Comparison of ENCODE assay signal across 23 cellular contexts in the genomic region with DNA sequence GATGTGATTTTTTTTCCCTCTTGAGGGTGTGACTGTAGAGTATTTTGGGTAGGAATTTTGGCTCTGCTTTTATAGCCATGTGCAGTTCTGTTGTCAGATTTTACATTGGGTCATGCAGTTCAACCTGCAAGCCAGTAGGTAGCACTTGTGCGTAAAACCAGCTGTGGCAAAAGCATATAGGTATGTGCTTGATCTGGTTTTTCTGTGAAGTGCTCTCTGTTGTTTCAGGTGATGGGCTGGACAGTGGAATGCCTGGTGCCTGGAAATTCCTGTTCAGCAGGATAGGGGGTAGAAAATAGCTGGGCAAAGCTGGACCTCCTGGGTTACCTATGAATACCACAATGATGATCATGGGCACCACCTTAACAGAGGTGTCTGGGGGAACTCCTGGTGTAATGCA.
DNase-seq lines count a peak whose midpoint lies in the region; ATAC-seq and TF ChIP-seq lines count a peak whose summit lies in the region.
"Had no signal": no experiment of that assay in that cellular context is flagged by ENCODE, and none has a peak within 500 bp of the region (broad histone marks: within the 10 kb centered on the region; RNA-seq: fewer than 3 reads in every experiment).

No MANE protein-coding gene starts in this region.

- ATAC-seq in WTC11 = peak; percentile 84
- ATAC-seq in naive thymus-derived CD4-positive, alpha-beta T cell = no peak
- ATAC-seq: activated T-cell treated with anti-CD3 and anti-CD28 coated beads, Interleukin-2, amount 50 U/mL, for 72 hours; effector memory CD8-positive, alpha-beta T cell; heart left ventricle; sciatic nerve had no signal

- peak overlapping the region; percentile 51; the same call in 1 of the 2 replicates for H3K27ac Mint-ChIP-seq in WTC11
- H3K27ac Mint-ChIP-seq in naive thymus-derived CD4-positive, alpha-beta T cell = no peak overlapping the region
- H3K27ac Mint-ChIP-seq: activated T-cell treated with anti-CD3 and anti-CD28 coated beads, Interleukin-2, amount 50 U/mL, for 72 hours; CD8-positive, alpha-beta memory T cell; effector memory CD8-positive, alpha-beta T cell; IgD-negative memory B cell had no signal

- POLR2A ChIA-PET in WTC11 (lab: Charles Lee) = no interaction called here
- POLR2A ChIA-PET in naive thymus-derived CD4-positive, alpha-beta T cell (lab: Charles Lee) = no interaction called here

- H3K36me3 ChIP-seq in naive thymus-derived CD4-positive, alpha-beta T cell (ENCODE audit: control insufficient read depth in 2 of 3, insufficient read depth in 3 of 3, low read length in 3 of 3) = no peaks in the 10 kb centered on the region
- H3K36me3 ChIP-seq: heart left ventricle, thyroid gland had no signal

- H3K9me3 ChIP-seq in naive thymus-derived CD4-positive, alpha-beta T cell (ENCODE audit: control insufficient read depth in 2 of 3, low read length in 3 of 3) = no peaks in the 10 kb centered on the region
- H3K9me3 ChIP-seq: heart left ventricle, thyroid gland had no signal

- H3K36me3 Mint-ChIP-seq in WTC11 = peaks cover 5% of the 10 kb centered on the region
- no peaks in the 10 kb centered on the region for H3K36me3 Mint-ChIP-seq in naive thymus-derived CD4-positive, alpha-beta T cell
- H3K36me3 Mint-ChIP-seq: CD8-positive, alpha-beta memory T cell; IgD-negative memory B cell had no signal

- H3K9me3 Mint-ChIP-seq in WTC11 = peaks cover 10% of the 10 kb centered on the region
- peaks cover 0 to 10% (median 0%) of the 10 kb centered on the region in 11 donors for H3K9me3 Mint-ChIP-seq in naive thymus-derived CD4-positive, alpha-beta T cell

- intact Hi-C loops in naive thymus-derived CD4-positive, alpha-beta T cell (cut with micrococcal nuclease) = no loop called here

- 0 out of 2 replicates have a peak, but pooled peaks cover 3% of the 10 kb centered on the region for H3K4me1 Mint-ChIP-seq in WTC11
- no peaks in the 10 kb centered on the region for H3K4me1 Mint-ChIP-seq in naive thymus-derived CD4-positive, alpha-beta T cell
- H3K4me1 Mint-ChIP-seq: CD8-positive, alpha-beta memory T cell; IgD-negative memory B cell had no signal

- H3K27me3 Mint-ChIP-seq in WTC11 (ENCODE audit: low read depth) = no peaks in the 10 kb centered on the region
- H3K27me3 Mint-ChIP-seq in naive thymus-derived CD4-positive, alpha-beta T cell = no peaks in the 10 kb centered on the region
- H3K27me3 Mint-ChIP-seq: CD8-positive, alpha-beta memory T cell; effector memory CD8-positive, alpha-beta T cell; IgD-negative memory B cell had no signal

- H3K27ac ChIP-seq in naive thymus-derived CD4-positive, alpha-beta T cell (ENCODE audit: low read depth, low read length) = no peak overlapping the region
- H3K27ac ChIP-seq: heart left ventricle, thyroid gland had no signal

- no peak overlapping the region for H3K4me3 Mint-ChIP-seq in WTC11
- no peak overlapping the region for H3K4me3 Mint-ChIP-seq in naive thymus-derived CD4-positive, alpha-beta T cell
- H3K4me3 Mint-ChIP-seq: activated T-cell treated with anti-CD3 and anti-CD28 coated beads, Interleukin-2, amount 50 U/mL, for 72 hours; CD8-positive, alpha-beta memory T cell; effector memory CD8-positive, alpha-beta T cell; IgD-negative memory B cell had no signal

- CTCF ChIA-PET in WTC11 (lab: Charles Lee) = no interaction called here
- CTCF ChIA-PET in naive thymus-derived CD4-positive, alpha-beta T cell (lab: Charles Lee) = no interaction called here

- TF ChIP-seq CTCF in LNCaP clone FGC (IDR thresholded peaks at IDR 0.05; ENCODE audit: control insufficient read depth, extremely low read depth, insufficient read depth) (peak; percentile 43), WTC11 (IDR thresholded peaks at IDR 0.05) (no peak)

- H3K27me3 ChIP-seq in naive thymus-derived CD4-positive, alpha-beta T cell (ENCODE audit: control insufficient read depth in 2 of 2, insufficient read depth in 2 of 2, low read length in 2 of 2) = no peaks in the 10 kb centered on the region
- H3K27me3 ChIP-seq: heart left ventricle, thyroid gland had no signal

- H3K4me1 ChIP-seq in naive thymus-derived CD4-positive, alpha-beta T cell (ENCODE audit: control insufficient read depth in 2 of 2, insufficient read depth in 2 of 2, low read length in 2 of 2) = no peaks in the 10 kb centered on the region
- H3K4me1 ChIP-seq: heart left ventricle, thyroid gland had no signal

- no peak overlapping the region for H3K4me3 ChIP-seq in LNCaP clone FGC (ENCODE audit: low read depth, low read length)
- no peak overlapping the region for H3K4me3 ChIP-seq in naive thymus-derived CD4-positive, alpha-beta T cell (ENCODE audit: low read length)
- H3K4me3 ChIP-seq: heart left ventricle, thyroid gland had no signal

- DNase-seq in DMS53 (lab: John Stamatoyannopoulos, UW) (peak; percentile 58), LNCaP clone FGC (ENCODE audit: low read depth) (peak; percentile 17), WTC11 (ENCODE audit: low spot score) (no peak), left kidney (ENCODE audit: low read depth, low spot score) (peak; percentile 14), foreskin melanocyte (no peak)
- DNase-seq in naive thymus-derived CD4-positive, alpha-beta T cell = no peak
- no peak for DNase-seq in stimulated activated CD4-positive, alpha-beta T cell treated with anti-CD3 and anti-CD28 coated beads, Interleukin-4, amount 100 ng/mL, for 4 hours
- DNase-seq in NK-92 treated with Interleukin-12 subunit alpha and Interleukin-12 subunit beta, amount 100 ng/mL, for 24 hours (lab: John Stamatoyannopoulos, UW) = no peak
- DNase-seq: activated CD4-positive, alpha-beta T cell treated with anti-CD3 and anti-CD28 coated beads for 1 hour; activated naive CD4-positive, alpha-beta T cell treated with anti-CD3 and anti-CD28 coated beads, Interleukin-2, amount 50 U/mL, for 16 hours; activated T-cell treated with anti-CD3 and anti-CD28 coated beads, Interleukin-2, amount 50 U/mL, for 72 hours; CD8-positive, alpha-beta memory T cell; effector memory CD8-positive, alpha-beta T cell; HCEC 1CT; heart left ventricle; mammary epithelial cell; NCI-H1930; NCI-H446 treated with DMSO at 0.1 percent for 48 hours; stimulated activated naive CD4-positive, alpha-beta T cell; T1000; thyroid gland had no signal

TF ChIP-seq in WTC11, 78 proteins besides CTCF, POLR2A, EP300 and RAD21:
- TF ChIP-seq TEAD4 (CRISPR knock-in tag; IDR thresholded peaks at IDR 0.05) = no peak
- TF ChIP-seq FOXP1 (CRISPR knock-in tag; IDR thresholded peaks at IDR 0.05; ENCODE audit: borderline replicate concordance) = no peak
TF ChIP-seq in WTC11: peak in this region for 0.

Comparison
In these comparisons a context has a peak if more than half of its experiments do, and no peak if none do; other contexts are left out.
1. DNase-seq: peak in DMS53 (single experiment), LNCaP clone FGC (single experiment) and left kidney (single experiment); none in WTC11 (single experiment), foreskin melanocyte (single experiment), naive thymus-derived CD4-positive, alpha-beta T cell (0 of 9), stimulated activated CD4-positive, alpha-beta T cell treated with anti-CD3 and anti-CD28 coated beads, Interleukin-4, amount 100 ng/mL, for 4 hours (0 of 2) and NK-92 treated with Interleukin-12 subunit alpha and Interleukin-12 subunit beta, amount 100 ng/mL, for 24 hours (single experiment).